ENCODE assay signal across 9 cellular contexts in the genomic region with DNA sequence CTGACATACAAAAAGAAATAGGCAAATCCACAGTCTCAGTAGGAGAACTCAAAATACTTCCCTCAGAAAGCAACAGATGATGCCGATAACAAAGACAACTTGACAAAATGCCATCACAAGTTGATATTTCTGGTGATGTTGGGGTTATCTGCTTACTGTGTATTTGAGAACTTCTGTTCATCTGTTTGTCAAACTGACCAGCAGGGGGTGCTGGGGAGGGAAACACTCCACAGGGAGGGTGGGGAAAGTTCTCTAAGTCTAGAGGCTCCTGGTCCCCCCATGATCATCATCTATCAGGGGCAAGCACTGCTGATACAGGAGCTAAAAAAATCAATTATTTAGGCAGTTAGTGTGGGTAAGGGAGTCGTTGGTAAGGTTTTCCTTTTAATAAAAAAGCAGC. TPM values are rescaled to one million over a fixed set of nuclear protein-coding genes. Genes with fewer than 3 reads are reported as not detected.
A peak's percentile ranks its signal among the peaks of the same experiment; 100 is the strongest.
DNase-seq lines count a peak whose midpoint lies in the region; ATAC-seq and TF ChIP-seq lines count a peak whose summit lies in the region.
"Had no signal": no experiment of that assay in that cellular context is flagged by ENCODE, and none has a peak within 500 bp of the region (broad histone marks: within the 10 kb centered on the region; RNA-seq: fewer than 3 reads in every experiment).

No MANE protein-coding gene starts in this region.

- CTCF ChIA-PET in HEK293T (lab: Yijun Ruan, JAX) = no interaction called here

- peak; percentile 62 for TF ChIP-seq CTCF in GM12865 (IDR thresholded peaks at IDR 0.05; ENCODE audit: insufficient read depth, low read depth, low read length, missing control alignments)
- TF ChIP-seq CTCF in epithelial cell of esophagus (IDR thresholded peaks at IDR 0.05; ENCODE audit: insufficient read depth, low read depth, low read length, missing control alignments) = peak; percentile 22

- no peak for ATAC-seq in GM19455 (IDR thresholded peaks at IDR 0.05; ENCODE audit: unreplicated experiment)

- H3K4me3 ChIP-seq in GM12865 (ENCODE audit: low read depth, low read length) (no peak overlapping the region), epithelial cell of esophagus (ENCODE audit: low read length) (no peak overlapping the region)
- H3K4me3 ChIP-seq: SJSA1 had no signal

- DNase-seq in GM12865 (ENCODE audit: low read depth) (peak; percentile 65), HEK293T (ENCODE audit: extremely low spot score) (peak; percentile 10), SK-MEL-5 (ENCODE audit: low read depth, low spot score) (peak; percentile 56), epithelial cell of esophagus (ENCODE audit: low read depth) (peak; percentile 15), islet precursor cell (no peak), NCI-H1105 treated with DMSO at 0.1 percent for 48 hours (lab: John Stamatoyannopoulos, UW) (no peak)
- DNase-seq in stimulated activated CD4-positive, alpha-beta T cell treated with anti-CD3 and anti-CD28 coated beads, Interleukin-12 subunit alpha, Interleukin-12 subunit beta, amount 100 ng/mL, for 48 hours (ENCODE audit: low read depth in 2 of 3, low spot score in 1 of 3) = peak in 2 of 3 donors; percentile 13 to 18

- in situ Hi-C loops in SK-MEL-5 (cut with HindIII; ENCODE audit: low pct_unique_long_range_greater_than_20kb, low sequenced_read_pairs) = no loop called here

- POLR2A ChIA-PET in HEK293T (lab: Yijun Ruan, JAX) = no interaction called here

TF ChIP-seq in HEK293T, 16 proteins besides CTCF, POLR2A, EP300 and RAD21:
- TF ChIP-seq HDGF (IDR thresholded peaks at IDR 0.05; ENCODE audit: borderline replicate concordance) (no peak), ZNF384 (IDR thresholded peaks at IDR 0.05) (no peak)

RNA-seq across cellular contexts. Expression of gene GLYATL1, which starts 19.2 kb away (rescaled TPM):
- not detected in 2 replicates for total RNA-seq in SK-MEL-5 (2014; rRNA removed; shearing (Covaris generic))
- polyA plus RNA-seq in SK-MEL-5 (2015; cell fraction: cytosol; rRNA removed) = not detected in 2 replicates
- not detected in 2 replicates for polyA plus RNA-seq in SK-MEL-5 (2015; cell fraction: nucleus; rRNA removed)

Comparison
In these comparisons a context has a peak if more than half of its experiments do, and no peak if none do; other contexts are left out.
1. DNase-seq: peak in GM12865 (single experiment), HEK293T (single experiment), SK-MEL-5 (single experiment), epithelial cell of esophagus (single experiment) and stimulated activated CD4-positive, alpha-beta T cell treated with anti-CD3 and anti-CD28 coated beads, Interleukin-12 subunit alpha, Interleukin-12 subunit beta, amount 100 ng/mL, for 48 hours (2 of 3); none in islet precursor cell (single experiment) and NCI-H1105 treated with DMSO at 0.1 percent for 48 hours (single experiment).